ENCODE assay signal across 1 cellular context in the genomic region with DNA sequence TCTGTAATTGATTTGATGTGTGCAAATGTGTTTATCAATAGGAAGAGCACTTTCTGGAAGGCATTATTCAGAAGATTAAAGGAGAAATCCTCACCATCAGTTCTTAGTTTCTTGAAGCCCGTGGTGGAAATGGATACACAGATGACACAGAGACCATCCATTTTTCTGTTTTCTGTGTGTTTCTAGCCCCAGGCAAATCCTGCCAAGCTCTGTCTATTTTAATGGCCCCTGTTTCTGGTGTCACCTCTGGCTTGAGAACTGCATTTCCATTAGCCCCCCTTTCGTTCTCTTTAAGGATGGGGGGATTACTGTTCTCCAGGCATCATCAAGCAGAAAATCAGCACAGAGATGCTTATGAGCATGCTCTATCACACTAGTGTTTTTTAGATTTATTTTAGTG.
TF ChIP-seq lines count a peak whose summit lies in the region.

No MANE protein-coding gene starts in this region.

TF ChIP-seq in GM12878, 131 proteins besides CTCF, POLR2A, EP300 and RAD21:
- TF ChIP-seq CBX5 (IDR thresholded peaks at IDR 0.05; ENCODE audit: low read depth) (no peak), SMARCA5 (IDR thresholded peaks at IDR 0.05) (no peak), NR2F1 (conservative IDR thresholded peaks at IDR 0.05) (no peak), TARDBP (IDR thresholded peaks at IDR 0.05; ENCODE audit: borderline replicate concordance) (no peak), POLR2AphosphoS5 (IDR thresholded peaks at IDR 0.05; ENCODE audit: low read length) (no peak), MTA2 (IDR thresholded peaks at IDR 0.05; ENCODE audit: low read depth) (no peak), NFIC (IDR thresholded peaks at IDR 0.05; ENCODE audit: low read depth, low read length) (no peak), CUX1 (IDR thresholded peaks at IDR 0.05; ENCODE audit: insufficient replicate concordance, low read depth, low read length) (no peak), NFYA (IDR thresholded peaks at IDR 0.05; ENCODE audit: borderline replicate concordance, low read depth, low read length) (no peak), RELA (IDR thresholded peaks at IDR 0.05; ENCODE audit: borderline replicate concordance, partially characterized antibody) (no peak)
TF ChIP-seq in GM12878: peak in this region for 0.
